ENCODE assay signal across 3 cellular contexts in genomic region chr17:74972973-74973328, GRCh38.
TF ChIP-seq lines count a peak whose summit lies in the region.

No MANE protein-coding gene starts in this region.

TF ChIP-seq in SK-N-SH, 30 proteins besides CTCF, POLR2A, EP300 and RAD21:
- peak; percentile 96 for TF ChIP-seq MXI1 (IDR thresholded peaks at IDR 0.05; ENCODE audit: low read depth, low read length)
- TF ChIP-seq SIN3A (IDR thresholded peaks at IDR 0.05; ENCODE audit: borderline replicate concordance, low read depth, low read length): 0 out of 2 replicates have a peak, but pooled peaks have one; percentile 35
- no peak for TF ChIP-seq GATA2 (CRISPR knock-in tag; IDR thresholded peaks at IDR 0.05)

TF ChIP-seq in SK-N-SH treated with all-trans-retinoic acid at 6 μM for 48 hours, 23 proteins besides CTCF, POLR2A, EP300 and RAD21:
- TF ChIP-seq ISL1 (CRISPR knock-in tag; IDR thresholded peaks at IDR 0.05) (no peak), OSR1 (CRISPR knock-in tag; IDR thresholded peaks at IDR 0.05) (no peak), SNAI2 (CRISPR knock-in tag; IDR thresholded peaks at IDR 0.05) (no peak), ARNTL (CRISPR knock-in tag; IDR thresholded peaks at IDR 0.05; ENCODE audit: borderline replicate concordance, low read depth) (no peak), ESRRG (CRISPR knock-in tag; IDR thresholded peaks at IDR 0.05) (no peak), ZNF70 (CRISPR knock-in tag; IDR thresholded peaks at IDR 0.05) (no peak), ZC3H10 (CRISPR knock-in tag; IDR thresholded peaks at IDR 0.05) (no peak), RARB (CRISPR knock-in tag; IDR thresholded peaks at IDR 0.05) (no peak), POU6F1 (CRISPR knock-in tag; IDR thresholded peaks at IDR 0.05; ENCODE audit: borderline replicate concordance, low read depth) (no peak), ZFP30 (CRISPR knock-in tag; IDR thresholded peaks at IDR 0.05) (no peak), GLIS3 (CRISPR knock-in tag; IDR thresholded peaks at IDR 0.05) (no peak), TCF4 (CRISPR knock-in tag; IDR thresholded peaks at IDR 0.05; ENCODE audit: borderline replicate concordance) (no peak), ZNF8 (CRISPR knock-in tag; IDR thresholded peaks at IDR 0.05) (no peak), ZNF565 (CRISPR knock-in tag; conservative IDR thresholded peaks at IDR 0.05; ENCODE audit: low read depth) (no peak), CSRNP3 (CRISPR knock-in tag; IDR thresholded peaks at IDR 0.05) (no peak), CREB5 (CRISPR knock-in tag; IDR thresholded peaks at IDR 0.05; ENCODE audit: low read depth) (no peak), CSDC2 (CRISPR knock-in tag; IDR thresholded peaks at IDR 0.05) (no peak), PATZ1 (CRISPR knock-in tag; IDR thresholded peaks at IDR 0.05; ENCODE audit: borderline replicate concordance) (no peak)
- TF ChIP-seq, protein P1, sequence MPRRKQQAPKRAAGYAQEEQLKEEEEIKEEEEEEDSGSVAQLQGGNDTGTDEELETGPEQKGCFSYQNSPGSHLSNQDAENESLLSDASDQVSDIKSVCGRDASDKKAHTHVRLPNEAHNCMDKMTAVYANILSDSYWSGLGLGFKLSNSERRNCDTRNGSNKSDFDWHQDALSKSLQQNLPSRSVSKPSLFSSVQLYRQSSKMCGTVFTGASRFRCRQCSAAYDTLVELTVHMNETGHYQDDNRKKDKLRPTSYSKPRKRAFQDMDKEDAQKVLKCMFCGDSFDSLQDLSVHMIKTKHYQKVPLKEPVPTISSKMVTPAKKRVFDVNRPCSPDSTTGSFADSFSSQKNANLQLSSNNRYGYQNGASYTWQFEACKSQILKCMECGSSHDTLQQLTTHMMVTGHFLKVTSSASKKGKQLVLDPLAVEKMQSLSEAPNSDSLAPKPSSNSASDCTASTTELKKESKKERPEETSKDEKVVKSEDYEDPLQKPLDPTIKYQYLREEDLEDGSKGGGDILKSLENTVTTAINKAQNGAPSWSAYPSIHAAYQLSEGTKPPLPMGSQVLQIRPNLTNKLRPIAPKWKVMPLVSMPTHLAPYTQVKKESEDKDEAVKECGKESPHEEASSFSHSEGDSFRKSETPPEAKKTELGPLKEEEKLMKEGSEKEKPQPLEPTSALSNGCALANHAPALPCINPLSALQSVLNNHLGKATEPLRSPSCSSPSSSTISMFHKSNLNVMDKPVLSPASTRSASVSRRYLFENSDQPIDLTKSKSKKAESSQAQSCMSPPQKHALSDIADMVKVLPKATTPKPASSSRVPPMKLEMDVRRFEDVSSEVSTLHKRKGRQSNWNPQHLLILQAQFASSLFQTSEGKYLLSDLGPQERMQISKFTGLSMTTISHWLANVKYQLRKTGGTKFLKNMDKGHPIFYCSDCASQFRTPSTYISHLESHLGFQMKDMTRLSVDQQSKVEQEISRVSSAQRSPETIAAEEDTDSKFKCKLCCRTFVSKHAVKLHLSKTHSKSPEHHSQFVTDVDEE (CRISPR knock-in tag; IDR thresholded peaks at IDR 0.05): no peak

TF ChIP-seq in HepG2, 621 proteins besides CTCF, POLR2A, EP300 and RAD21 (continues in another document):
- TF ChIP-seq MXD1 (CRISPR knock-in tag; IDR thresholded peaks at IDR 0.05) (peak; percentile 64; the same call in 1 of the 2 replicates), ETS1 (CRISPR knock-in tag; IDR thresholded peaks at IDR 0.05) (no peak), ZNF740 (CRISPR knock-in tag; IDR thresholded peaks at IDR 0.05) (no peak), HCFC1 (IDR thresholded peaks at IDR 0.05; ENCODE audit: low read depth, low read length) (no peak), XRCC5 (optimal IDR thresholded peaks at IDR 0.05; ENCODE audit: low read length) (peak; percentile 18), PRDM10 (CRISPR knock-in tag; IDR thresholded peaks at IDR 0.05; ENCODE audit: low read depth) (no peak), ZNF414 (CRISPR knock-in tag; IDR thresholded peaks at IDR 0.05) (no peak), TCF12 (IDR thresholded peaks at IDR 0.05) (no peak), TCF12 (CRISPR knock-in tag; IDR thresholded peaks at IDR 0.05) (no peak), NFE2L2 (IDR thresholded peaks at IDR 0.05; ENCODE audit: low read length) (no peak), CAMTA2 (CRISPR knock-in tag; IDR thresholded peaks at IDR 0.05; ENCODE audit: borderline replicate concordance) (peak; percentile 27; the same call in 1 of the 2 replicates), ZNF205 (CRISPR knock-in tag; IDR thresholded peaks at IDR 0.05) (no peak), SKI (IDR thresholded peaks at IDR 0.05; ENCODE audit: partially characterized antibody) (no peak), ZNF672 (CRISPR knock-in tag; IDR thresholded peaks at IDR 0.05) (no peak), SRF (IDR thresholded peaks at IDR 0.05; ENCODE audit: low read depth, low read length) (no peak), MTA1 (CRISPR knock-in tag; IDR thresholded peaks at IDR 0.05; ENCODE audit: borderline replicate concordance) (no peak), TBX2 (CRISPR knock-in tag; IDR thresholded peaks at IDR 0.05; ENCODE audit: borderline replicate concordance) (no peak), ZNF136 (CRISPR knock-in tag; IDR thresholded peaks at IDR 0.05; ENCODE audit: low read depth) (no peak), E2F2 (CRISPR knock-in tag; IDR thresholded peaks at IDR 0.05; ENCODE audit: borderline replicate concordance) (no peak), RFX5 (IDR thresholded peaks at IDR 0.05; ENCODE audit: low read depth, low read length) (no peak), CREB3 (CRISPR knock-in tag; IDR thresholded peaks at IDR 0.05) (no peak), MYC (CRISPR knock-in tag; IDR thresholded peaks at IDR 0.05; ENCODE audit: borderline replicate concordance) (0 out of 2 replicates have a peak, but pooled peaks have one; percentile 13), HOXA7 (CRISPR knock-in tag; IDR thresholded peaks at IDR 0.05) (no peak), SNAI1 (CRISPR knock-in tag; IDR thresholded peaks at IDR 0.05; ENCODE audit: borderline replicate concordance) (0 out of 2 replicates have a peak, but pooled peaks have one; percentile 54), ZSCAN22 (CRISPR knock-in tag; IDR thresholded peaks at IDR 0.05) (no peak), ZMYM4 (CRISPR knock-in tag; IDR thresholded peaks at IDR 0.05) (no peak)
- TF ChIP-seq, protein P2, sequence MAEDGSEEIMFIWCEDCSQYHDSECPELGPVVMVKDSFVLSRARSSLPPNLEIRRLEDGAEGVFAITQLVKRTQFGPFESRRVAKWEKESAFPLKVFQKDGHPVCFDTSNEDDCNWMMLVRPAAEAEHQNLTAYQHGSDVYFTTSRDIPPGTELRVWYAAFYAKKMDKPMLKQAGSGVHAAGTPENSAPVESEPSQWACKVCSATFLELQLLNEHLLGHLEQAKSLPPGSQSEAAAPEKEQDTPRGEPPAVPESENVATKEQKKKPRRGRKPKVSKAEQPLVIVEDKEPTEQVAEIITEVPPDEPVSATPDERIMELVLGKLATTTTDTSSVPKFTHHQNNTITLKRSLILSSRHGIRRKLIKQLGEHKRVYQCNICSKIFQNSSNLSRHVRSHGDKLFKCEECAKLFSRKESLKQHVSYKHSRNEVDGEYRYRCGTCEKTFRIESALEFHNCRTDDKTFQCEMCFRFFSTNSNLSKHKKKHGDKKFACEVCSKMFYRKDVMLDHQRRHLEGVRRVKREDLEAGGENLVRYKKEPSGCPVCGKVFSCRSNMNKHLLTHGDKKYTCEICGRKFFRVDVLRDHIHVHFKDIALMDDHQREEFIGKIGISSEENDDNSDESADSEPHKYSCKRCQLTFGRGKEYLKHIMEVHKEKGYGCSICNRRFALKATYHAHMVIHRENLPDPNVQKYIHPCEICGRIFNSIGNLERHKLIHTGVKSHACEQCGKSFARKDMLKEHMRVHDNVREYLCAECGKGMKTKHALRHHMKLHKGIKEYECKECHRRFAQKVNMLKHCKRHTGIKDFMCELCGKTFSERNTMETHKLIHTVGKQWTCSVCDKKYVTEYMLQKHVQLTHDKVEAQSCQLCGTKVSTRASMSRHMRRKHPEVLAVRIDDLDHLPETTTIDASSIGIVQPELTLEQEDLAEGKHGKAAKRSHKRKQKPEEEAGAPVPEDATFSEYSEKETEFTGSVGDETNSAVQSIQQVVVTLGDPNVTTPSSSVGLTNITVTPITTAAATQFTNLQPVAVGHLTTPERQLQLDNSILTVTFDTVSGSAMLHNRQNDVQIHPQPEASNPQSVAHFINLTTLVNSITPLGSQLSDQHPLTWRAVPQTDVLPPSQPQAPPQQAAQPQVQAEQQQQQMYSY (CRISPR knock-in tag; IDR thresholded peaks at IDR 0.05): no peak
- TF ChIP-seq, protein P3, sequence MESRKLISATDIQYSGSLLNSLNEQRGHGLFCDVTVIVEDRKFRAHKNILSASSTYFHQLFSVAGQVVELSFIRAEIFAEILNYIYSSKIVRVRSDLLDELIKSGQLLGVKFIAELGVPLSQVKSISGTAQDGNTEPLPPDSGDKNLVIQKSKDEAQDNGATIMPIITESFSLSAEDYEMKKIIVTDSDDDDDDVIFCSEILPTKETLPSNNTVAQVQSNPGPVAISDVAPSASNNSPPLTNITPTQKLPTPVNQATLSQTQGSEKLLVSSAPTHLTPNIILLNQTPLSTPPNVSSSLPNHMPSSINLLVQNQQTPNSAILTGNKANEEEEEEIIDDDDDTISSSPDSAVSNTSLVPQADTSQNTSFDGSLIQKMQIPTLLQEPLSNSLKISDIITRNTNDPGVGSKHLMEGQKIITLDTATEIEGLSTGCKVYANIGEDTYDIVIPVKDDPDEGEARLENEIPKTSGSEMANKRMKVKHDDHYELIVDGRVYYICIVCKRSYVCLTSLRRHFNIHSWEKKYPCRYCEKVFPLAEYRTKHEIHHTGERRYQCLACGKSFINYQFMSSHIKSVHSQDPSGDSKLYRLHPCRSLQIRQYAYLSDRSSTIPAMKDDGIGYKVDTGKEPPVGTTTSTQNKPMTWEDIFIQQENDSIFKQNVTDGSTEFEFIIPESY (CRISPR knock-in tag; IDR thresholded peaks at IDR 0.05): no peak
